28 cellular contexts compared by ENCODE assay signal in the genomic region with DNA sequence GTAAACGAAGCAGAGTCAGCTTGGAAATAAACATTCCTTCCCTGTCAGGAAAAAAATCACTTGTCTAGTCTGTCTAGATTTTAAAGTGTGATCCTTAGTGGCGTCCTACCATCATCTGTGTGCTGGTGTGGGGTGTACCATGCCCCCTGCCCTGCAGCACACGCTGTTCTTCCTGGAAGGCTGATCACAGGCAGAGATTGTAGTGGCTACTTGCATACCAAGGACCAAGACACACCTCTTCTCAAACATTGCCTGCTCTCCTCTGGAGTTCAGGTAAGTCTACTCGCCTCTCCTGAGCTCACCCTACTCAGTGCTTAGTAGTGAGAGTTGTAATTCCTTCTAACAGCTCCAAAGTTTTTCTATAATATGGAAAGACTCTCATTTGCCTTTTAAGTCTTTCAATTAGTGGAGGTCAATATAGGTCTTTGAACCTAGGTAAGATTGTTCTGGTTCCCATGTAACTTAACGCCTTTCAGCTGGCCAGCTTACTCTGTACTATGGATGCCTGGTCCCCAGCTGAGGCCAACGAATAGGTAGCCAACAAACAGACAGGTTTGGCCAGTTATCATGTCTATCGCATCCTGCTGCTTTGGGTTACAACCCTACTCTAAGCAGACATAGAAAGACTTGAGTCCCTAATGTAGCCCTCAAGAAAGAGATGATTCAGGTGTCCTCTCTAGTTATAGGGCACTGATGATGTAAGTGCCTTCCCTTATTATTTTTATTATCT. TPM values are rescaled to one million over a fixed set of nuclear protein-coding genes. Genes with fewer than 3 reads are reported as not detected.
"Had no signal": no experiment of that assay in that cellular context is flagged by ENCODE, and none has a peak within 500 bp of the region (broad histone marks: within the 10 kb centered on the region; RNA-seq: fewer than 3 reads in every experiment).

No MANE protein-coding gene starts in this region.

- ATAC-seq: foreskin keratinocyte; heart right ventricle; left ventricle myocardium superior; sciatic nerve; stimulated activated effector memory CD8-positive, alpha-beta T cell treated with anti-CD3 and anti-CD28 coated beads, Interleukin-12 subunit alpha, Interleukin-12 subunit beta, amount 100 ng/mL, for 72 hours had no signal

- H3K4me3 ChIP-seq: esophagus muscularis mucosa, heart right ventricle, skin epidermis had no signal

- H3K36me3 ChIP-seq: brain microvascular endothelial cell, esophagus muscularis mucosa, heart right ventricle, WERI-Rb-1 had no signal

- H3K27me3 ChIP-seq: brain microvascular endothelial cell, esophagus muscularis mucosa, foreskin keratinocyte, heart right ventricle had no signal

- H3K27ac ChIP-seq: brain microvascular endothelial cell, esophagus muscularis mucosa, foreskin keratinocyte, heart right ventricle, skin epidermis, WERI-Rb-1 had no signal

- H3K9me3 ChIP-seq: esophagus muscularis mucosa, heart right ventricle, SK-N-SH had no signal

- DNase-seq: activated CD4-positive, alpha-beta memory T cell treated with anti-CD3 and anti-CD28 coated beads for 36 hours; activated CD4-positive, alpha-beta T cell treated with anti-CD3 and anti-CD28 coated beads, Interleukin-2, amount 10 ng/mL, durations not matched to agents 24 days and 14 days; activated CD4-positive, CD25-positive, alpha-beta regulatory T cell treated with anti-CD3 and anti-CD28 coated beads, Interleukin-2, amount 50 U/mL, for 72 hours; activated CD8-positive, alpha-beta memory T cell treated with anti-CD3 and anti-CD28 coated beads, Interleukin-2, amount 50 U/mL, for 4 hours; activated effector memory CD4-positive, alpha-beta T cell treated with anti-CD3 and anti-CD28 coated beads, Interleukin-2, amount 50 U/mL, for 16 hours; activated naive CD4-positive, alpha-beta T cell treated with anti-CD3 and anti-CD28 coated beads, Interleukin-2, amount 10 ng/mL, durations not matched to agents 7 days and 5 days; activated naive CD8-positive, alpha-beta T cell treated with anti-CD3 and anti-CD28 coated beads, Interleukin-2, amount 10 ng/mL, durations not matched to agents 7 days and 5 days; activated T-cell treated with anti-CD3 and anti-CD28 coated beads, Interleukin-2, amount 50 U/mL, for 1 hour; brain microvascular endothelial cell; caudate nucleus; foreskin keratinocyte; heart right ventricle; left ventricle myocardium superior; posterior cingulate gyrus; SK-N-SH; stimulated activated CD4-positive, alpha-beta T cell treated with anti-CD3 and anti-CD28 coated beads, Interleukin-4, amount 100 ng/mL, for 24 hours; substantia nigra; SW 1271; T-helper 9 cell; WERI-Rb-1 had no signal

RNA-seq across cellular contexts. Expression of a gene that starts 55.4 kb away (rescaled TPM):
- total RNA-seq: astrocyte, foreskin keratinocyte, glomerular endothelial cell, osteoblast, sciatic nerve, urinary bladder had no signal
- polyA plus RNA-seq: foreskin keratinocyte, SK-N-SH had no signal
